ENCODE assay signal across 8 cellular contexts in genomic region chr5:90932052-90932699, GRCh38.
A peak's percentile ranks its signal among the peaks of the same experiment; 100 is the strongest.
DNase-seq lines count a peak whose midpoint lies in the region; ATAC-seq and FAIRE-seq lines count a peak whose summit lies in the region.

No MANE protein-coding gene starts in this region.

- ATAC-seq in GM18867 (IDR thresholded peaks at IDR 0.05; ENCODE audit: unreplicated experiment) (peak; percentile 68), GM19324 (IDR thresholded peaks at IDR 0.05; ENCODE audit: low FRiP score, unreplicated experiment) (no peak)
- peak in 1 of 2 donors; percentile 62 for ATAC-seq in natural killer cell treated with Interleukin-12 subunit alpha and Interleukin-12 subunit beta and Interleukin-15 and Interleukin-18, amount 100 ng/mL, for 72 hours
- ATAC-seq in stimulated activated naive B cell treated with anti-CD40 and anti-IgM and Interleukin-4, amounts not matched to agents 10 μg/mL and 1 μg/mL and 100 μg/mL, for 72 hours (replicated peaks): no peak

- H3K27ac Mint-ChIP-seq in natural killer cell treated with Interleukin-12 subunit alpha and Interleukin-12 subunit beta and Interleukin-15 and Interleukin-18, amount 100 ng/mL, for 72 hours: no peak overlapping the region
- no peak overlapping the region for H3K27ac Mint-ChIP-seq in stimulated activated naive B cell treated with anti-CD40 and anti-IgM and Interleukin-4, amounts not matched to agents 10 μg/mL and 1 μg/mL and 100 μg/mL, for 72 hours

- FAIRE-seq in TTC549 (lab: Jason Lieb, UNC): peak; percentile 96

- H3K4me3 Mint-ChIP-seq in natural killer cell treated with Interleukin-12 subunit alpha and Interleukin-12 subunit beta and Interleukin-15 and Interleukin-18, amount 100 ng/mL, for 72 hours: no peak overlapping the region
- no peak overlapping the region for H3K4me3 Mint-ChIP-seq in stimulated activated naive B cell treated with anti-CD40 and anti-IgM and Interleukin-4, amounts not matched to agents 10 μg/mL and 1 μg/mL and 100 μg/mL, for 72 hours

- no peaks in the 10 kb centered on the region for H3K36me3 Mint-ChIP-seq in natural killer cell treated with Interleukin-12 subunit alpha and Interleukin-12 subunit beta and Interleukin-15 and Interleukin-18, amount 100 ng/mL, for 72 hours
- no peaks in the 10 kb centered on the region for H3K36me3 Mint-ChIP-seq in stimulated activated naive B cell treated with anti-CD40 and anti-IgM and Interleukin-4, amounts not matched to agents 10 μg/mL and 1 μg/mL and 100 μg/mL, for 72 hours

- H3K27me3 Mint-ChIP-seq in natural killer cell treated with Interleukin-12 subunit alpha and Interleukin-12 subunit beta and Interleukin-15 and Interleukin-18, amount 100 ng/mL, for 72 hours: peaks cover 7 to 10% of the 10 kb centered on the region in 2 donors
- H3K27me3 Mint-ChIP-seq in stimulated activated naive B cell treated with anti-CD40 and anti-IgM and Interleukin-4, amounts not matched to agents 10 μg/mL and 1 μg/mL and 100 μg/mL, for 72 hours: peaks cover 9 to 16% of the 10 kb centered on the region in 2 donors

- H3K9me3 Mint-ChIP-seq in natural killer cell treated with Interleukin-12 subunit alpha and Interleukin-12 subunit beta and Interleukin-15 and Interleukin-18, amount 100 ng/mL, for 72 hours: no peaks in the 10 kb centered on the region
- peaks cover 0 to 6% of the 10 kb centered on the region in 2 donors for H3K9me3 Mint-ChIP-seq in stimulated activated naive B cell treated with anti-CD40 and anti-IgM and Interleukin-4, amounts not matched to agents 10 μg/mL and 1 μg/mL and 100 μg/mL, for 72 hours

- DNase-seq in COLO668 (lab: John Stamatoyannopoulos, UW; ENCODE audit: unreplicated experiment): peak; percentile 4
- DNase-seq in Kasumi-1 (lab: John Stamatoyannopoulos, UW): peak; percentile 50 to 57
- DNase-seq in fibroblast of gingiva (ENCODE audit: low read depth): peak; percentile 52
- peak; percentile 72 for DNase-seq in natural killer cell treated with Interleukin-12 subunit alpha and Interleukin-12 subunit beta and Interleukin-15 and Interleukin-18, amount 100 ng/mL, for 72 hours (ENCODE audit: low spot score)
- DNase-seq in stimulated activated naive B cell treated with anti-CD40 and anti-IgM and Interleukin-4, amounts not matched to agents 10 μg/mL and 1 μg/mL and 100 μg/mL, for 72 hours: no peak

- peaks cover 0 to 4% of the 10 kb centered on the region in 2 donors for H3K4me1 Mint-ChIP-seq in natural killer cell treated with Interleukin-12 subunit alpha and Interleukin-12 subunit beta and Interleukin-15 and Interleukin-18, amount 100 ng/mL, for 72 hours (ENCODE audit: low read depth in 2 of 2)
- no peaks in the 10 kb centered on the region for H3K4me1 Mint-ChIP-seq in stimulated activated naive B cell treated with anti-CD40 and anti-IgM and Interleukin-4, amounts not matched to agents 10 μg/mL and 1 μg/mL and 100 μg/mL, for 72 hours
